14 cellular contexts compared by ENCODE assay signal in genomic region chr11:13461291-13461690, GRCh38. TPM values are rescaled to one million over a fixed set of nuclear protein-coding genes. Genes with fewer than 3 reads are reported as not detected.
DNase-seq lines count a peak whose midpoint lies in the region; FAIRE-seq and TF ChIP-seq lines count a peak whose summit lies in the region.
"Had no signal": no experiment of that assay in that cellular context is flagged by ENCODE, and none has a peak within 500 bp of the region (broad histone marks: within the 10 kb centered on the region; RNA-seq: fewer than 3 reads in every experiment).

No MANE protein-coding gene starts in this region.

- H3K4me3 ChIP-seq in endocrine pancreas (ENCODE audit: control insufficient read depth, insufficient read depth, low read length): peak overlapping the region; percentile 90
- H3K4me3 ChIP-seq in neutrophil (ENCODE audit: low read depth in 1 of 2, low read length in 1 of 2): no peak overlapping the region
- H3K4me3 ChIP-seq in esophagus muscularis mucosa: no peak overlapping the region

- H3K27me3 Mint-ChIP-seq in activated CD4-positive, alpha-beta T cell treated with anti-CD3 and anti-CD28 coated beads, Interleukin-2, amount 10 ng/mL, durations not matched to agents 24 days and 14 days: no peaks in the 10 kb centered on the region

- H3K27ac ChIP-seq in neutrophil (peak overlapping the region; percentile 92), esophagus muscularis mucosa (replicated peaks in 1 of 4) (no peak overlapping the region)

- peaks cover 30% of the 10 kb centered on the region for H3K4me1 Mint-ChIP-seq in activated CD4-positive, alpha-beta T cell treated with anti-CD3 and anti-CD28 coated beads, Interleukin-2, amount 10 ng/mL, durations not matched to agents 24 days and 14 days

- H3K9ac ChIP-seq in endocrine pancreas (ENCODE audit: control insufficient read depth, insufficient read depth, low read length): no peak overlapping the region

- H3K9me3 Mint-ChIP-seq in activated CD4-positive, alpha-beta T cell treated with anti-CD3 and anti-CD28 coated beads, Interleukin-2, amount 10 ng/mL, durations not matched to agents 24 days and 14 days: no peaks in the 10 kb centered on the region

- H3K36me3 Mint-ChIP-seq in activated CD4-positive, alpha-beta T cell treated with anti-CD3 and anti-CD28 coated beads, Interleukin-2, amount 10 ng/mL, durations not matched to agents 24 days and 14 days (ENCODE audit: low read depth): peaks cover 6% of the 10 kb centered on the region

- TF ChIP-seq POLR2A in esophagus muscularis mucosa (IDR thresholded peaks at IDR 0.05; ENCODE audit: low read depth): no peak

- WGBS in esophagus muscularis mucosa: 87% methylated on average over 3 of the region's 3 CpGs

- intact Hi-C loops in activated CD4-positive, alpha-beta T cell treated with anti-CD3 and anti-CD28 coated beads, Interleukin-2, amount 10 ng/mL, durations not matched to agents 24 days and 14 days (cut with micrococcal nuclease): loop anchor here (10.0 kb wide), 1 partner anchor 1114 kb away; no protein-coding TSS in a partner anchor
- intact Hi-C loops in esophagus muscularis mucosa (cut with DNase I): loop anchor here (5.0 kb wide), 1 partner anchor 74 kb away; no protein-coding TSS in a partner anchor

- H3K4me1 ChIP-seq in endocrine pancreas (ENCODE audit: control insufficient read depth, insufficient read depth, low read length) (peaks cover 24% of the 10 kb centered on the region), neutrophil (ENCODE audit: control insufficient read depth in 1 of 2, insufficient read depth in 1 of 2, low read depth in 1 of 2, low read length in 1 of 2) (peaks cover 50 to 51% of the 10 kb centered on the region in 2 experiments), esophagus muscularis mucosa (peaks cover 18 to 29% (median 23%) of the 10 kb centered on the region in 4 donors)

- peak overlapping the region; percentile 98 for H3K4me3 Mint-ChIP-seq in activated CD4-positive, alpha-beta T cell treated with anti-CD3 and anti-CD28 coated beads, Interleukin-2, amount 10 ng/mL, durations not matched to agents 24 days and 14 days

- TF ChIP-seq CTCF in neutrophil (IDR thresholded peaks at IDR 0.05): no peak
- TF ChIP-seq CTCF in esophagus muscularis mucosa (IDR thresholded peaks at IDR 0.05): no peak

- no peak overlapping the region for H3K27ac Mint-ChIP-seq in activated CD4-positive, alpha-beta T cell treated with anti-CD3 and anti-CD28 coated beads, Interleukin-2, amount 10 ng/mL, durations not matched to agents 24 days and 14 days

- H3K36me3 ChIP-seq in endocrine pancreas (ENCODE audit: control insufficient read depth, insufficient read depth, low read length) (no peaks in the 10 kb centered on the region), neutrophil (no peaks in the 10 kb centered on the region), esophagus muscularis mucosa (no peaks in the 10 kb centered on the region)

- H3K9me3 ChIP-seq in endocrine pancreas (ENCODE audit: control insufficient read depth, low read length): no peaks in the 10 kb centered on the region
- no peaks in the 10 kb centered on the region for H3K9me3 ChIP-seq in neutrophil
- H3K9me3 ChIP-seq in esophagus muscularis mucosa: no peaks in the 10 kb centered on the region

- peak; percentile 54 for FAIRE-seq in RCC 7860 (lab: Jason Lieb, UNC)
- FAIRE-seq: GM18507 had no signal

- no peaks in the 10 kb centered on the region for H3K27me3 ChIP-seq in endocrine pancreas (ENCODE audit: control insufficient read depth, insufficient read depth, low read length)
- no peaks in the 10 kb centered on the region for H3K27me3 ChIP-seq in neutrophil
- no peaks in the 10 kb centered on the region for H3K27me3 ChIP-seq in esophagus muscularis mucosa

- no peak for TF ChIP-seq EP300 in esophagus muscularis mucosa (IDR thresholded peaks at IDR 0.05)

- DNase-seq in activated CD4-positive, alpha-beta T cell treated with anti-CD3 and anti-CD28 coated beads, Interleukin-2, amount 10 ng/mL, durations not matched to agents 24 days and 14 days: no peak
- no peak for DNase-seq in activated CD4-positive, alpha-beta T cell treated with anti-CD3 and anti-CD28 coated beads for 1 hour
- DNase-seq in RCC 7860 (ENCODE audit: low spot score) (no peak), esophagus muscularis mucosa (ENCODE audit: extremely low spot score) (no peak), NCI-H1048 (lab: John Stamatoyannopoulos, UW) (no peak), DMS53 treated with DMSO at 0.1 percent for 48 hours (lab: John Stamatoyannopoulos, UW; ENCODE audit: unreplicated experiment) (no peak)
- DNase-seq: EL, KBM-7, NCI-H2081 had no signal

RNA-seq across cellular contexts. Expression of gene BTBD10, which starts 1.7 kb away (rescaled TPM):
- 20.3 and 21.8 TPM in 2 replicates for total RNA-seq in activated CD4-positive, alpha-beta T cell treated with anti-CD3 and anti-CD28 coated beads, Interleukin-2, amount 10 ng/mL, durations not matched to agents 24 days and 14 days
- total RNA-seq in esophagus muscularis mucosa: 10 to 100 TPM; 33.4 to 59.8 (median 48.7) TPM

RNA-seq across cellular contexts. Expression of gene PTH, which starts 34.5 kb away (rescaled TPM):
- not detected in 2 replicates for total RNA-seq in activated CD4-positive, alpha-beta T cell treated with anti-CD3 and anti-CD28 coated beads, Interleukin-2, amount 10 ng/mL, durations not matched to agents 24 days and 14 days
- not detected for total RNA-seq in esophagus muscularis mucosa
- total RNA-seq: cardiac septum, esophagus mucosa had no signal
